In the genomic region with DNA sequence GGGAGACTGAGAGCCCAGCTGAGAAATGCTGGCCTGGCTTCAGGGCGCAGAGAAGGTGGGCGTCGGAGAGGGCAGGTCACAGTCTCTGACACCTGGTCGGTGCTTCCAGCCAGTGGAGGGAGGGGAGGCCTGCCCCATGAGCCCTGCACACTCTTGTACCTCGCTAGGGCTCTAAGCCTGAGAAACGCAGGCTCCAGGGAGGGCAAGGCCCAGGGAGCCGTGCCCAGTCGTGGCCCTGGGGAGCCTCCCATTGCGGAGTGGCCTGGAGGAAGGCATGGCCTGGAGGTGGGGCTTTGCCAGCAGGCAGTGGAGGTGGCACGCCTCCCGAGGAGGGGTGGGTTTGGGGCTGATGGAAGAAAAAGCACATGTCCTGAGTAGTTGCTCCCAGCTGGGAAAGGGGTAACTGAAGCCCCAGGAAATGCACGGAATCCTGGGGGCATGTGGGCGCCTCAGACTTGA, we compare ENCODE assay signal across 15 cellular contexts. TPM values are rescaled to one million over a fixed set of nuclear protein-coding genes. Genes with fewer than 3 reads are reported as not detected.
A peak's percentile ranks its signal among the peaks of the same experiment; 100 is the strongest.
DNase-seq lines count a peak whose midpoint lies in the region; ATAC-seq and TF ChIP-seq lines count a peak whose summit lies in the region.
"Had no signal": no experiment of that assay in that cellular context is flagged by ENCODE, and none has a peak within 500 bp of the region (broad histone marks: within the 10 kb centered on the region; RNA-seq: fewer than 3 reads in every experiment).

No MANE protein-coding gene starts in this region.

- no peak overlapping the region for H3K27ac Mint-ChIP-seq in H9

- H3K36me3 ChIP-seq in suprapubic skin: peaks cover 33% of the 10 kb centered on the region
- H3K36me3 ChIP-seq: BLaER1 treated with 17β-estradiol and CSF1 and Interleukin-3, amounts not matched to agents 10 nM and 100 nM had no signal

- H3K9me3 Mint-ChIP-seq in H9: no peaks in the 10 kb centered on the region; a peak in 2 of 5 replicates
- H3K9me3 Mint-ChIP-seq: naive thymus-derived CD4-positive, alpha-beta T cell had no signal

- H2AK5ac ChIP-seq in H9 (ENCODE audit: insufficient read length, low read length): no peak overlapping the region

- no peaks in the 10 kb centered on the region for H4K20me1 ChIP-seq in H9 (ENCODE audit: control insufficient read depth, insufficient read depth, insufficient read length)

- H3K79me1 ChIP-seq in H9 (ENCODE audit: insufficient read depth, low read depth, low read length, poor library complexity, severe bottlenecking): no peaks in the 10 kb centered on the region

- H2BK120ac ChIP-seq in H9 (ENCODE audit: low read depth, low read length, poor library complexity, severe bottlenecking): no peak overlapping the region

- no peaks in the 10 kb centered on the region for H3K23me2 ChIP-seq in H9 (ENCODE audit: insufficient read length, low read depth, low read length, poor library complexity, severe bottlenecking)

- no CpG with 5 or more reads among the region's 13 CpGs for WGBS in H9 (ENCODE audit: extremely low coverage, insufficient read length, low lambda C conversion rate)
- WGBS in suprapubic skin: 51% methylated on average over 11 of the region's 13 CpGs

- peaks cover 0 to 7% of the 10 kb centered on the region in 2 experiments; a peak in 2 of 4 replicates for H3K4me1 Mint-ChIP-seq in H9

- no peak overlapping the region for H3K56ac ChIP-seq in H9 (ENCODE audit: insufficient read length, low read depth, low read length)

- H3K14ac ChIP-seq in H9 (ENCODE audit: insufficient read depth, low read length): no peak overlapping the region

- no peak overlapping the region for H3K4ac ChIP-seq in H9 (ENCODE audit: low read depth, low read length)

- H3K27ac ChIP-seq in H9 (ENCODE audit: insufficient read length, low read depth, low read length): no peak overlapping the region
- H3K27ac ChIP-seq in coronary artery: no peak overlapping the region
- H3K27ac ChIP-seq in suprapubic skin: peak overlapping the region; percentile 48
- H3K27ac ChIP-seq: ascending aorta; BLaER1 treated with 17β-estradiol and CSF1 and Interleukin-3, amounts not matched to agents 10 nM and 100 nM had no signal

- H3K36me3 Mint-ChIP-seq in H9 (ENCODE audit: insufficient read depth in 1 of 3, low read depth in 3 of 3): no peaks in the 10 kb centered on the region
- H3K36me3 Mint-ChIP-seq: naive thymus-derived CD4-positive, alpha-beta T cell had no signal

- no peak overlapping the region for H3K4me3 Mint-ChIP-seq in H9

- no peaks in the 10 kb centered on the region for H3K4me1 ChIP-seq in H9 (ENCODE audit: insufficient read depth, low read length)
- peaks cover 38% of the 10 kb centered on the region for H3K4me1 ChIP-seq in suprapubic skin
- H3K4me1 ChIP-seq: ascending aorta had no signal

- ATAC-seq in left lobe of liver: peak; percentile 11

- no peak overlapping the region for H3T11ph ChIP-seq in H9 (ENCODE audit: low read length)

- no peak overlapping the region for H2BK5ac ChIP-seq in H9 (ENCODE audit: insufficient read length, low read length)

- DNase-seq in H9 (peak; percentile 30), coronary artery (ENCODE audit: low spot score) (peak; percentile 71), left lobe of liver (ENCODE audit: low spot score) (peak; percentile 47), suprapubic skin (ENCODE audit: low spot score in 2 of 2) (peak in 1 of 2 donors; percentile 70), SK-N-DZ (ENCODE audit: low spot score) (no peak), DMS153 (lab: John Stamatoyannopoulos, UW) (no peak), NOMO-1 treated with dmso at 0.1 percent for 144 hours (lab: John Stamatoyannopoulos, UW; ENCODE audit: unreplicated experiment) (no peak)
- DNase-seq: activated gamma-delta T cell, dermis blood vessel endothelial cell, DND-41, NCI-H524 treated with DMSO at 0.1 percent for 48 hours, SW 1271 had no signal

- H3K4me2 ChIP-seq in H9 (ENCODE audit: insufficient read depth, insufficient read length, low read length): no peak overlapping the region

- no peak for TF ChIP-seq CTCF in H9 (conservative IDR thresholded peaks at IDR 0.05)
- TF ChIP-seq CTCF in coronary artery (IDR thresholded peaks at IDR 0.05): no peak
- TF ChIP-seq CTCF in suprapubic skin (IDR thresholded peaks at IDR 0.05): no peak

- H3K27me3 Mint-ChIP-seq in H9 (ENCODE audit: low read depth): no peaks in the 10 kb centered on the region; the same call in 1 of the 2 replicates

- no peak overlapping the region for H2BK15ac ChIP-seq in H9 (ENCODE audit: low read depth, low read length)

- H2BK20ac ChIP-seq in H9 (ENCODE audit: low read depth, low read length, poor library complexity, severe bottlenecking): no peak overlapping the region

- no peak for TF ChIP-seq EP300 in suprapubic skin (IDR thresholded peaks at IDR 0.05)

- H4K8ac ChIP-seq in H9 (replicated peaks; ENCODE audit: insufficient read length, low read depth, low read length): no peak overlapping the region

- no peak overlapping the region for H3K18ac ChIP-seq in H9 (ENCODE audit: insufficient read length, low read depth, low read length)

- TF ChIP-seq POLR2A in suprapubic skin (IDR thresholded peaks at IDR 0.05): no peak

- no peak overlapping the region for H4K5ac ChIP-seq in H9 (ENCODE audit: insufficient read length, low read depth, low read length)

- no peaks in the 10 kb centered on the region for H3K79me2 ChIP-seq in H9 (ENCODE audit: insufficient read depth, low read length)

- H3K9me3 ChIP-seq in H9 (ENCODE audit: control insufficient read depth, low read depth, low read length) (no peaks in the 10 kb centered on the region), suprapubic skin (no peaks in the 10 kb centered on the region)
- H3K9me3 ChIP-seq: ascending aorta; BLaER1 treated with 17β-estradiol and CSF1 and Interleukin-3, amounts not matched to agents 10 nM and 100 nM had no signal

- H3K4me3 ChIP-seq in coronary artery (no peak overlapping the region), suprapubic skin (peak overlapping the region; percentile 42)
- H3K4me3 ChIP-seq: ascending aorta; BLaER1 treated with 17β-estradiol and CSF1 and Interleukin-3, amounts not matched to agents 10 nM and 100 nM had no signal

- H4K91ac ChIP-seq in H9 (ENCODE audit: insufficient read length, low read depth, low read length): no peak overlapping the region

- H2AFZ ChIP-seq in H9 (ENCODE audit: low read length): no peak overlapping the region

- H3K27me3 ChIP-seq in H9 (ENCODE audit: insufficient read depth, low read length) (no peaks in the 10 kb centered on the region), suprapubic skin (no peaks in the 10 kb centered on the region)
- H3K27me3 ChIP-seq: ascending aorta; BLaER1 treated with 17β-estradiol and CSF1 and Interleukin-3, amounts not matched to agents 10 nM and 100 nM had no signal

- H3K9ac ChIP-seq in H9 (ENCODE audit: extremely low read depth, insufficient read length, low read length): no peak overlapping the region
- H3K9ac ChIP-seq: BLaER1 treated with 17β-estradiol and CSF1 and Interleukin-3, amounts not matched to agents 10 nM and 100 nM had no signal

- H3K23ac ChIP-seq in H9 (ENCODE audit: insufficient read length, low read depth, low read length): no peak overlapping the region

- H2BK12ac ChIP-seq in H9 (ENCODE audit: insufficient read length, low read depth, low read length): no peak overlapping the region

RNA-seq across cellular contexts. Expression of gene MTERF4, which starts 39.0 kb away (rescaled TPM):
- total RNA-seq in H9 (2021) (35.0 and 36.6 TPM in 2 replicates), left lobe of liver (15.4 TPM), suprapubic skin (10 to 100 TPM; 30.0 to 81.8 (median 52.4) TPM)
- polyA plus RNA-seq in SK-N-DZ (2014; cell fraction: cytosol; rRNA removed): 63.4 and 67.8 TPM in 2 replicates
- polyA plus RNA-seq in SK-N-DZ (2014; cell fraction: nucleus; rRNA removed): 146 and 220 TPM in 2 replicates

Comparison
In these comparisons a context has a peak if more than half of its experiments do, and no peak if none do; other contexts are left out.
1. DNase-seq: peak in H9 (single experiment), coronary artery (single experiment) and left lobe of liver (single experiment); none in SK-N-DZ (single experiment), DMS153 (single experiment) and NOMO-1 treated with dmso at 0.1 percent for 144 hours (single experiment).